8 cellular contexts compared by ENCODE assay signal in genomic region chr9:32571969-32572899, GRCh38. TPM values are rescaled to one million over a fixed set of nuclear protein-coding genes. Genes with fewer than 3 reads are reported as not detected.
DNase-seq lines count a peak whose midpoint lies in the region; ATAC-seq and TF ChIP-seq lines count a peak whose summit lies in the region.

No MANE protein-coding gene starts in this region.

- no CpG with 5 or more reads among the region's 17 CpGs for WGBS in mesendoderm (ENCODE audit: extremely low coverage, insufficient coverage, low lambda C conversion rate)

- H3K9ac ChIP-seq in mesendoderm (ENCODE audit: low read length): peak overlapping the region; percentile 92

- no peak overlapping the region for H2BK120ac ChIP-seq in mesendoderm (ENCODE audit: low read depth, low read length)

- H3K4me1 Mint-ChIP-seq in activated CD8-positive, alpha-beta T cell treated with anti-CD3 and anti-CD28 coated beads for 36 hours (ENCODE audit: low read depth): peaks cover 29% of the 10 kb centered on the region
- H3K4me1 Mint-ChIP-seq in effector memory CD8-positive, alpha-beta T cell (ENCODE audit: low read depth in 2 of 2): peaks cover 19 to 29% of the 10 kb centered on the region in 2 donors

- peak overlapping the region; percentile 72 for H3K4me2 ChIP-seq in mesendoderm (ENCODE audit: low read length)

- H3K4me3 ChIP-seq in mesendoderm (ENCODE audit: low read length): peak overlapping the region; percentile 89

- no peak overlapping the region for H3K18ac ChIP-seq in mesendoderm (ENCODE audit: low read length)

- H3K56ac ChIP-seq in mesendoderm (ENCODE audit: low read length): peak overlapping the region; percentile 93

- H3K4ac ChIP-seq in mesendoderm (ENCODE audit: low read depth, low read length): no peak overlapping the region

- intact Hi-C loops in activated CD8-positive, alpha-beta T cell treated with anti-CD3 and anti-CD28 coated beads for 36 hours (cut with micrococcal nuclease): loop anchor here (10.0 kb wide), 1 partner anchor 47 kb away; the partner anchor contains the start of gene RIGI

- H4K5ac ChIP-seq in mesendoderm (ENCODE audit: low read length): no peak overlapping the region

- no peak overlapping the region for H3K23ac ChIP-seq in mesendoderm (ENCODE audit: low read length)

- ATAC-seq in GM19025 (IDR thresholded peaks at IDR 0.05; ENCODE audit: low read depth, unreplicated experiment): peak; percentile 77
- ATAC-seq in HG03342 (IDR thresholded peaks at IDR 0.05; ENCODE audit: unreplicated experiment): peak; percentile 94
- peak; percentile 90 for ATAC-seq in activated CD8-positive, alpha-beta T cell treated with anti-CD3 and anti-CD28 coated beads for 36 hours
- ATAC-seq in effector memory CD8-positive, alpha-beta T cell (replicated peaks): peak; percentile 82

- H3K36me3 Mint-ChIP-seq in activated CD8-positive, alpha-beta T cell treated with anti-CD3 and anti-CD28 coated beads for 36 hours (ENCODE audit: low read depth): peaks cover 14% of the 10 kb centered on the region
- peaks cover 35% of the 10 kb centered on the region for H3K36me3 Mint-ChIP-seq in effector memory CD8-positive, alpha-beta T cell (ENCODE audit: insufficient read depth)

- peaks cover 7% of the 10 kb centered on the region for H3K79me1 ChIP-seq in mesendoderm (ENCODE audit: low read length)

- H4K8ac ChIP-seq in mesendoderm (ENCODE audit: low read depth, low read length): no peak overlapping the region

- DNase-seq in C1 segment of cervical spinal cord (lab: John Stamatoyannopoulos, UW): peak in 9 of 14 donors; percentile 5 to 52 (median 19)
- DNase-seq in NCI-H69 (lab: John Stamatoyannopoulos, UW): peak; percentile 82
- peak; percentile 89 for DNase-seq in activated CD8-positive, alpha-beta T cell treated with anti-CD3 and anti-CD28 coated beads for 36 hours
- peak; percentile 67 to 73 (median 67) for DNase-seq in effector memory CD8-positive, alpha-beta T cell
- DNase-seq in mesendoderm: peak; percentile 91
- DNase-seq in stimulated activated CD8-positive, alpha-beta memory T cell treated with anti-CD3 and anti-CD28 coated beads, Interleukin-2, amount 100 ng/mL, for 1 hour (ENCODE audit: low read depth in 2 of 2): peak; percentile 48 to 60

- CTCF ChIA-PET in activated CD8-positive, alpha-beta T cell treated with anti-CD3 and anti-CD28 coated beads for 36 hours (lab: Charles Lee): interaction anchor here (0.6 to 5.9 kb wide), 25 partner anchors 9 to 427 kb away, joined by 3 to 123 read pairs (median 5); partner anchors contain the start of genes ACO1, RIGI, SMIM27 and TOPORS

- H3K27ac Mint-ChIP-seq in activated CD8-positive, alpha-beta T cell treated with anti-CD3 and anti-CD28 coated beads for 36 hours: peak overlapping the region; percentile 94
- peak overlapping the region; percentile 97 to 98 for H3K27ac Mint-ChIP-seq in effector memory CD8-positive, alpha-beta T cell

- H3K79me2 ChIP-seq in mesendoderm (ENCODE audit: control insufficient read depth, insufficient read depth, low read length): peaks cover 19% of the 10 kb centered on the region

- no peaks in the 10 kb centered on the region for H3K27me3 ChIP-seq in mesendoderm (ENCODE audit: insufficient read depth, low read length, poor library complexity)

- H3K36me3 ChIP-seq in mesendoderm (ENCODE audit: control insufficient read depth, insufficient read depth, low read length): no peaks in the 10 kb centered on the region

- H3K4me3 Mint-ChIP-seq in activated CD8-positive, alpha-beta T cell treated with anti-CD3 and anti-CD28 coated beads for 36 hours: peak overlapping the region; percentile 96
- H3K4me3 Mint-ChIP-seq in effector memory CD8-positive, alpha-beta T cell: peak overlapping the region; percentile 100

- no peaks in the 10 kb centered on the region for H3K27me3 Mint-ChIP-seq in activated CD8-positive, alpha-beta T cell treated with anti-CD3 and anti-CD28 coated beads for 36 hours
- H3K27me3 Mint-ChIP-seq in effector memory CD8-positive, alpha-beta T cell: peaks cover 0 to 1% of the 10 kb centered on the region in 2 donors

- H2BK5ac ChIP-seq in mesendoderm (ENCODE audit: low read length): no peak overlapping the region

- H2AK5ac ChIP-seq in mesendoderm (ENCODE audit: low read length): no peak overlapping the region

- peak overlapping the region; percentile 9 for H3K27ac ChIP-seq in mesendoderm (ENCODE audit: low read depth, low read length)

- peak; percentile 83 for TF ChIP-seq CTCF in activated CD8-positive, alpha-beta T cell treated with anti-CD3 and anti-CD28 coated beads for 36 hours (IDR thresholded peaks at IDR 0.05)

- no peak overlapping the region for H2BK15ac ChIP-seq in mesendoderm (replicated peaks; ENCODE audit: low read depth)

- POLR2A ChIA-PET in activated CD8-positive, alpha-beta T cell treated with anti-CD3 and anti-CD28 coated beads for 36 hours (lab: Charles Lee): interaction anchor here (0.9 to 2.4 kb wide), 3 partner anchors 8 to 21 kb away, joined by 3 to 13 read pairs (median 3); partner anchors contain the start of genes SMIM27 and TOPORS

- H3K9me3 Mint-ChIP-seq in activated CD8-positive, alpha-beta T cell treated with anti-CD3 and anti-CD28 coated beads for 36 hours: no peaks in the 10 kb centered on the region
- H3K9me3 Mint-ChIP-seq in effector memory CD8-positive, alpha-beta T cell: no peaks in the 10 kb centered on the region

- peaks cover 2% of the 10 kb centered on the region for H3K4me1 ChIP-seq in mesendoderm (ENCODE audit: control insufficient read depth, low read depth, low read length)

RNA-seq across cellular contexts. Expression of gene NDUFB6, which starts 0.7 kb away (rescaled TPM):
- total RNA-seq in activated CD8-positive, alpha-beta T cell treated with anti-CD3 and anti-CD28 coated beads for 36 hours: 10 to 100 TPM; 61.4 to 63.4 TPM
- polyA plus RNA-seq in mesendoderm (2013, experiment 1 of 2): 95.9 TPM
- polyA plus RNA-seq in mesendoderm (2013, experiment 2 of 2): 91.7 TPM

RNA-seq across cellular contexts. Expression of gene TOPORS, which starts 19.8 kb away (rescaled TPM):
- total RNA-seq in activated CD8-positive, alpha-beta T cell treated with anti-CD3 and anti-CD28 coated beads for 36 hours: 10 to 100 TPM; 13.3 to 14.2 TPM
- 35.6 TPM for polyA plus RNA-seq in mesendoderm (2013, experiment 1 of 2)
- 35.5 TPM for polyA plus RNA-seq in mesendoderm (2013, experiment 2 of 2)

RNA-seq across cellular contexts. Expression of gene SMIM27, which starts 20.1 kb away (rescaled TPM):
- total RNA-seq in activated CD8-positive, alpha-beta T cell treated with anti-CD3 and anti-CD28 coated beads for 36 hours: 10 to 100 TPM; 28.0 to 30.9 TPM
- 25.4 TPM for polyA plus RNA-seq in mesendoderm (2013, experiment 1 of 2)
- 24.7 TPM for polyA plus RNA-seq in mesendoderm (2013, experiment 2 of 2)

RNA-seq across cellular contexts. Expression of gene RIGI, which starts 46.2 kb away (rescaled TPM):
- 1 to 10 TPM; 5.4 to 5.6 TPM for total RNA-seq in activated CD8-positive, alpha-beta T cell treated with anti-CD3 and anti-CD28 coated beads for 36 hours
- polyA plus RNA-seq in mesendoderm (2013, experiment 1 of 2): 4.8 TPM
- polyA plus RNA-seq in mesendoderm (2013, experiment 2 of 2): 4.4 TPM

Comparison
In these comparisons a context has a peak if more than half of its experiments do, and no peak if none do; other contexts are left out.
1. Peak in every context shown above with its lines: DNase-seq, ATAC-seq, H3K4me3 ChIP-seq and H3K27ac ChIP-seq.
2. DNase-seq: peak in every context shown above with its lines; median percentile 91 in mesendoderm; 89 in activated CD8-positive, alpha-beta T cell treated with anti-CD3 and anti-CD28 coated beads for 36 hours; 82 in NCI-H69; 67 in effector memory CD8-positive, alpha-beta T cell; 54 in stimulated activated CD8-positive, alpha-beta memory T cell treated with anti-CD3 and anti-CD28 coated beads, Interleukin-2, amount 100 ng/mL, for 1 hour; 19 in C1 segment of cervical spinal cord.